10 cellular contexts compared by ENCODE assay signal in the genomic region with DNA sequence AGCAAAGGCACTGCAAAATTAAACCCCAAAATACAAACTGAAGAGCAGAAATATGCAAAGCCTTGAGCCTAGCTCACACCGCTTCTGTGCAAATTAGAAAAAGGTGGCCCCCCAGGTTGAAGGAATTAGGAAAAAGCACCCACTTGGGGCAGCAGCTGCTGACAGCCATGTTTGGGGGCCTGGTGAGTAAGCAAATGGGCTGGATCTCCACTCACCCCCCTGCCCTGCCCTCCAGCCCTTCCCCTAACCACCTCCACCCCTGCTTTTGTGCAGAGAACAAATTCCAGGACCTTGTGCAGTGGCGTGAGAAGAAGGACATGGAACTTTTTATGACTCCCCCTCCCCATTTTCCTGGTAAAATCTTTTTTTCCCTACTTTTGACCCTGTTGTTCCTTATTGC.
A peak's percentile ranks its signal among the peaks of the same experiment; 100 is the strongest.
DNase-seq lines count a peak whose midpoint lies in the region; ATAC-seq and TF ChIP-seq lines count a peak whose summit lies in the region.
"Had no signal": no experiment of that assay in that cellular context is flagged by ENCODE, and none has a peak within 500 bp of the region (broad histone marks: within the 10 kb centered on the region; RNA-seq: fewer than 3 reads in every experiment).

No MANE protein-coding gene starts in this region.

- H3K36me3 ChIP-seq in adipocyte (ENCODE audit: control insufficient read depth, insufficient read depth, low read length, severe bottlenecking) (no peaks in the 10 kb centered on the region), smooth muscle cell (ENCODE audit: low read depth) (no peaks in the 10 kb centered on the region), HAP-1 (replicated peaks) (no peaks in the 10 kb centered on the region), testis (ENCODE audit: low read depth, missing control alignments) (no peaks in the 10 kb centered on the region)

- no peak for ATAC-seq in HG03460 (IDR thresholded peaks at IDR 0.05; ENCODE audit: unreplicated experiment)
- ATAC-seq: effector memory CD8-positive, alpha-beta T cell had no signal

- H3K27ac ChIP-seq in smooth muscle cell (ENCODE audit: low read depth) (peak overlapping the region; percentile 97), testis (no peak overlapping the region)

- H3F3A ChIP-seq in smooth muscle cell (ENCODE audit: low read depth) = peaks cover 30% of the 10 kb centered on the region

- no peak overlapping the region for H2AFZ ChIP-seq in smooth muscle cell (ENCODE audit: low read depth)

- no peak for TF ChIP-seq CTCF in smooth muscle cell (IDR thresholded peaks at IDR 0.05; ENCODE audit: borderline replicate concordance, insufficient read depth, poor library complexity, severe bottlenecking)
- TF ChIP-seq CTCF in testis (IDR thresholded peaks at IDR 0.05) = no peak

- H3K4me3 ChIP-seq in adipocyte (ENCODE audit: low read length) (peak overlapping the region; percentile 71), iPS-18c (ENCODE audit: insufficient read depth, low read depth, low read length) (peak overlapping the region; percentile 5; the same call in 1 of the 2 replicates), smooth muscle cell (peak overlapping the region; percentile 3), HAP-1 (no peak overlapping the region), testis (no peak overlapping the region)

- 15% methylated on average over 2 of the region's 2 CpGs for WGBS in smooth muscle cell (ENCODE audit: low lambda C conversion rate)
- 67 to 91% methylated on average over 2 of the region's 2 CpGs for WGBS in testis, 2 donors

- H3K27me3 ChIP-seq in adipocyte (replicated peaks; ENCODE audit: control insufficient read depth, insufficient read depth, low read length) (no peaks in the 10 kb centered on the region), smooth muscle cell (ENCODE audit: low read depth) (no peaks in the 10 kb centered on the region), HAP-1 (ENCODE audit: low read depth) (no peaks in the 10 kb centered on the region), testis (no peaks in the 10 kb centered on the region)

- H3K9me3 ChIP-seq in adipocyte (ENCODE audit: control insufficient read depth, low read length) (no peaks in the 10 kb centered on the region), iPS-18c (ENCODE audit: control insufficient read depth, insufficient read depth, low read length) (no peaks in the 10 kb centered on the region), smooth muscle cell (replicated peaks; ENCODE audit: low read depth) (no peaks in the 10 kb centered on the region), HAP-1 (no peaks in the 10 kb centered on the region), testis (no peaks in the 10 kb centered on the region)

- no peaks in the 10 kb centered on the region for H4K20me1 ChIP-seq in smooth muscle cell (ENCODE audit: low read depth)

- H3K79me2 ChIP-seq in smooth muscle cell (ENCODE audit: low read depth) = no peaks in the 10 kb centered on the region

- H3K4me1 ChIP-seq in adipocyte (ENCODE audit: control insufficient read depth, insufficient read depth, low read length) = peaks cover 57% of the 10 kb centered on the region
- H3K4me1 ChIP-seq in smooth muscle cell (ENCODE audit: low read depth) = peaks cover 24% of the 10 kb centered on the region
- H3K4me1 ChIP-seq in HAP-1 = peaks cover 7% of the 10 kb centered on the region
- H3K4me1 ChIP-seq in testis = no peaks in the 10 kb centered on the region

- H3K9ac ChIP-seq in adipocyte (ENCODE audit: low read length) = peak overlapping the region; percentile 61
- peak overlapping the region; percentile 81 for H3K9ac ChIP-seq in smooth muscle cell (ENCODE audit: low read depth)

- peak overlapping the region; percentile 62 for H3K4me2 ChIP-seq in smooth muscle cell

- no peak for TF ChIP-seq POLR2A in testis (IDR thresholded peaks at IDR 0.05)

- in situ Hi-C loops in HAP-1 (cut with MboI; ENCODE audit: low sequenced_read_pairs) = no loop called here

- DNase-seq in HCEC 1CT (peak; percentile 72), adipocyte (ENCODE audit: low read depth) (peak; percentile 44), smooth muscle cell (lab: John Stamatoyannopoulos, UW; ENCODE audit: unreplicated experiment) (no peak), hippocampal formation (lab: John Stamatoyannopoulos, UW) (no peak), HAP-1 (ENCODE audit: low spot score in 2 of 2) (no peak), testis (no peak)
- DNase-seq: activated CD8-positive, alpha-beta memory T cell treated with anti-CD3 and anti-CD28 coated beads, Interleukin-2, amount 50 U/mL, for 4 hours; effector memory CD8-positive, alpha-beta T cell had no signal

- intact Hi-C loops in testis (cut with DNase I; ENCODE audit: low total_unique reads) = no loop called here

Comparison
In these comparisons a context has a peak if more than half of its experiments do, and no peak if none do; other contexts are left out.
1. DNase-seq: peak in HCEC 1CT (single experiment) and adipocyte (single experiment); none in smooth muscle cell (single experiment), hippocampal formation (0 of 2), HAP-1 (0 of 2) and testis (single experiment).
2. H3K4me3 ChIP-seq: peak in adipocyte (single experiment), iPS-18c (single experiment) and smooth muscle cell (single experiment); none in HAP-1 (single experiment) and testis (0 of 2).